ENCODE assay signal across 12 cellular contexts in genomic region chr14:76715102-76715926, GRCh38. TPM values are rescaled to one million over a fixed set of nuclear protein-coding genes. Genes with fewer than 3 reads are reported as not detected.
DNase-seq lines count a peak whose midpoint lies in the region; ATAC-seq and TF ChIP-seq lines count a peak whose summit lies in the region.
"Had no signal": no experiment of that assay in that cellular context is flagged by ENCODE, and none has a peak within 500 bp of the region (broad histone marks: within the 10 kb centered on the region; RNA-seq: fewer than 3 reads in every experiment).

No MANE protein-coding gene starts in this region.

- in situ Hi-C loops in HAP-1 (cut with MboI; ENCODE audit: low sequenced_read_pairs), result no loop called here

- TF ChIP-seq POLR2A in esophagus squamous epithelium (IDR thresholded peaks at IDR 0.05), result no peak

- H3K4me3 Mint-ChIP-seq in osteocyte (ENCODE audit: unreplicated experiment), result no peak overlapping the region
- H3K4me3 Mint-ChIP-seq: activated B cell treated with CpG ODN at 0.5 μM for 24 hours had no signal

- no peak overlapping the region for H3K27ac Mint-ChIP-seq in osteocyte (ENCODE audit: unreplicated experiment)
- H3K27ac Mint-ChIP-seq: activated B cell treated with CpG ODN at 0.5 μM for 24 hours had no signal

- H3K36me3 Mint-ChIP-seq in osteocyte (ENCODE audit: unreplicated experiment), result no peaks in the 10 kb centered on the region

- peaks cover 5% of the 10 kb centered on the region for H3K4me1 ChIP-seq in HAP-1
- peaks cover 0 to 20% (median 6%) of the 10 kb centered on the region in 3 donors for H3K4me1 ChIP-seq in esophagus squamous epithelium
- H3K4me1 ChIP-seq: uterus had no signal

- H3K4me3 ChIP-seq in HAP-1 (no peak overlapping the region), fibroblast of mammary gland (ENCODE audit: control insufficient read depth, low read depth, low read length) (no peak overlapping the region), esophagus squamous epithelium (no peak overlapping the region)
- H3K4me3 ChIP-seq: uterus had no signal

- H3K9me3 ChIP-seq in HAP-1 (no peaks in the 10 kb centered on the region), esophagus squamous epithelium (no peaks in the 10 kb centered on the region)
- H3K9me3 ChIP-seq: uterus had no signal

- peaks cover 41% of the 10 kb centered on the region for H3K27me3 ChIP-seq in HAP-1 (ENCODE audit: low read depth)
- peaks cover 0 to 3% (median 0%) of the 10 kb centered on the region in 4 donors for H3K27me3 ChIP-seq in esophagus squamous epithelium
- H3K27me3 ChIP-seq: uterus had no signal

- no peaks in the 10 kb centered on the region for H3K9me3 Mint-ChIP-seq in osteocyte (ENCODE audit: unreplicated experiment)
- H3K9me3 Mint-ChIP-seq: activated B cell treated with CpG ODN at 0.5 μM for 24 hours had no signal

- peak; percentile 40 to 46 for DNase-seq in HAP-1 (ENCODE audit: low spot score in 2 of 2)
- DNase-seq in OCI-M2 (lab: John Stamatoyannopoulos, UW; ENCODE audit: unreplicated experiment), result peak; percentile 93
- peak; percentile 74 for DNase-seq in fibroblast of mammary gland (ENCODE audit: low read depth)
- DNase-seq in osteocyte (ENCODE audit: extremely low spot score, unreplicated experiment), result peak; percentile 15
- DNase-seq in DMS79 treated with DMSO at 0.1 percent for 48 hours (lab: John Stamatoyannopoulos, UW), result no peak
- no peak for DNase-seq in esophagus squamous epithelium (lab: John Stamatoyannopoulos, UW)
- no peak for DNase-seq in posterior cingulate gyrus
- DNase-seq: activated B cell treated with CpG ODN at 0.5 μM for 24 hours, foreskin melanocyte, NCI-H146, uterus had no signal

- WGBS in esophagus squamous epithelium, 2 donors, result 55 to 61% methylated on average over 9 to 11 of the region's 12 CpGs

- H3K36me3 ChIP-seq in HAP-1 (replicated peaks) (no peaks in the 10 kb centered on the region), esophagus squamous epithelium (no peaks in the 10 kb centered on the region)
- H3K36me3 ChIP-seq: uterus had no signal

- H3K27ac ChIP-seq in esophagus squamous epithelium, result peak overlapping the region in 2 of 4 donors; percentile 47 to 48

- H3K4me1 Mint-ChIP-seq in osteocyte (ENCODE audit: unreplicated experiment), result peaks cover 3% of the 10 kb centered on the region

- ATAC-seq in HG03045 (IDR thresholded peaks at IDR 0.05; ENCODE audit: unreplicated experiment), result no peak

- TF ChIP-seq CTCF in fibroblast of mammary gland (conservative IDR thresholded peaks at IDR 0.05; ENCODE audit: control insufficient read depth, insufficient read depth, low read depth, low read length) (no peak), osteocyte (IDR thresholded peaks at IDR 0.05) (no peak), esophagus squamous epithelium (IDR thresholded peaks at IDR 0.05) (no peak)

- intact Hi-C loops in esophagus squamous epithelium (cut with DNase I), result loop anchor here (10.0 kb wide), 1 partner anchor 69 kb away; no protein-coding TSS in a partner anchor
- intact Hi-C loops in posterior cingulate gyrus (cut with DNase I), result no loop called here

- H3K27me3 Mint-ChIP-seq in osteocyte (ENCODE audit: unreplicated experiment), result peaks cover 31% of the 10 kb centered on the region

RNA-seq across cellular contexts. Expression of gene VASH1, which starts 46.0 kb away (rescaled TPM):
- total RNA-seq in osteocyte (18.9 and 19.5 TPM in 2 replicates), esophagus squamous epithelium (1 to 10 TPM; 1.3 to 5.7 (median 3.0) TPM)

Comparison
In these comparisons a context has a peak if more than half of its experiments do, and no peak if none do; other contexts are left out.
1. DNase-seq: peak in HAP-1 (2 of 2), OCI-M2 (single experiment), fibroblast of mammary gland (single experiment) and osteocyte (single experiment); none in DMS79 treated with DMSO at 0.1 percent for 48 hours (single experiment), esophagus squamous epithelium (single experiment) and posterior cingulate gyrus (0 of 10).